ENCODE assay signal across 8 cellular contexts in genomic region chr17:74981979-74982662, GRCh38. TPM values are rescaled to one million over a fixed set of nuclear protein-coding genes. Genes with fewer than 3 reads are reported as not detected.
DNase-seq lines count a peak whose midpoint lies in the region; ATAC-seq and TF ChIP-seq lines count a peak whose summit lies in the region.

No MANE protein-coding gene starts in this region.

- H3K27ac Mint-ChIP-seq in naive B cell: peak overlapping the region in 4 of 6 donors; percentile 52 to 90 (median 62)

- peaks cover 19% of the 10 kb centered on the region for H3K4me1 ChIP-seq in OCI-LY3 (ENCODE audit: low read length)

- no peaks in the 10 kb centered on the region for H3K9me3 Mint-ChIP-seq in naive B cell

- peak overlapping the region; percentile 77 to 95 (median 92) for H3K4me3 Mint-ChIP-seq in naive B cell

- H4K20me1 ChIP-seq in OCI-LY3 (ENCODE audit: insufficient read depth, low read length): no peaks in the 10 kb centered on the region

- TF ChIP-seq CTCF in OCI-LY3 (IDR thresholded peaks at IDR 0.05; ENCODE audit: low read depth, low read length): 0 out of 2 replicates have a peak, but pooled peaks have one; percentile 10

- H3K79me2 ChIP-seq in OCI-LY3 (ENCODE audit: low read length): no peaks in the 10 kb centered on the region

- H3K27ac ChIP-seq in OCI-LY3 (ENCODE audit: low read length): no peak overlapping the region

- DNase-seq in DMS53 treated with DMSO at 0.1 percent for 48 hours (lab: John Stamatoyannopoulos, UW; ENCODE audit: unreplicated experiment): peak; percentile 77
- peak; percentile 82 for DNase-seq in HK-2 (ENCODE audit: unreplicated experiment)
- peak; percentile 77 for DNase-seq in activated T-helper 1 cell treated with Interleukin-2 at 50 U/mL for 16 hours (ENCODE audit: low read depth)
- DNase-seq in fibroblast of gingiva (ENCODE audit: low read depth): peak; percentile 44
- DNase-seq in naive B cell: peak; percentile 71
- DNase-seq in stimulated activated CD8-positive, alpha-beta memory T cell treated with anti-CD3 and anti-CD28 coated beads, Interleukin-7, amount 100 ng/mL, for 48 hours (ENCODE audit: extremely low read depth in 1 of 2, low read depth in 1 of 2): peak; percentile 51 to 69

- no peaks in the 10 kb centered on the region for H3K9me3 ChIP-seq in OCI-LY3 (ENCODE audit: insufficient read depth, low read length)

- H3K4me2 ChIP-seq in OCI-LY3 (ENCODE audit: low read length): peak overlapping the region; percentile 97

- H3K4me3 ChIP-seq in OCI-LY3 (ENCODE audit: low read length): peak overlapping the region; percentile 94

- no peaks in the 10 kb centered on the region for H3K36me3 Mint-ChIP-seq in naive B cell

- peaks cover 10 to 22% (median 14%) of the 10 kb centered on the region in 3 donors for H3K4me1 Mint-ChIP-seq in naive B cell

- H2AFZ ChIP-seq in OCI-LY3 (ENCODE audit: low read depth, low read length): peak overlapping the region; percentile 97

- peaks cover 16 to 41% (median 28%) of the 10 kb centered on the region in 3 donors for H3K27me3 Mint-ChIP-seq in naive B cell

- peak overlapping the region; percentile 83 for H3K9ac ChIP-seq in OCI-LY3 (ENCODE audit: low read length)

- ATAC-seq in naive B cell (ENCODE audit: low read depth in 2 of 2) (peak; percentile 94), GM21447 (IDR thresholded peaks at IDR 0.05; ENCODE audit: unreplicated experiment) (no peak)

- no peaks in the 10 kb centered on the region for H3K36me3 ChIP-seq in OCI-LY3 (replicated peaks; ENCODE audit: low read depth, low read length)

- H3K27me3 ChIP-seq in OCI-LY3 (ENCODE audit: low read depth, low read length): peaks cover 18% of the 10 kb centered on the region

RNA-seq across cellular contexts. Expression of gene CDR2L, which starts 5.3 kb away (rescaled TPM):
- not detected for polyA plus RNA-seq in naive B cell (ENCODE audit: low read depth in 6 of 6)

RNA-seq across cellular contexts. Expression of gene HID1, which starts 9.6 kb away (rescaled TPM):
- under 1 TPM in 2 of 6 donors, not detected in 4; 0.08 to 0.23 TPM for polyA plus RNA-seq in naive B cell (ENCODE audit: low read depth in 6 of 6)

RNA-seq across cellular contexts. Expression of gene MRPL58, which starts 30.3 kb away (rescaled TPM):
- 10 to 100 TPM; 32.4 to 47.3 (median 39.6) TPM for polyA plus RNA-seq in naive B cell (ENCODE audit: low read depth in 6 of 6)

RNA-seq across cellular contexts. Expression of gene OTOP3, which starts 46.4 kb away (rescaled TPM):
- polyA plus RNA-seq in naive B cell (ENCODE audit: low read depth in 6 of 6): not detected

RNA-seq across cellular contexts. Expression of gene OTOP2, which starts 58.0 kb away (rescaled TPM):
- not detected for polyA plus RNA-seq in naive B cell (ENCODE audit: low read depth in 6 of 6)
